In the genomic region with DNA sequence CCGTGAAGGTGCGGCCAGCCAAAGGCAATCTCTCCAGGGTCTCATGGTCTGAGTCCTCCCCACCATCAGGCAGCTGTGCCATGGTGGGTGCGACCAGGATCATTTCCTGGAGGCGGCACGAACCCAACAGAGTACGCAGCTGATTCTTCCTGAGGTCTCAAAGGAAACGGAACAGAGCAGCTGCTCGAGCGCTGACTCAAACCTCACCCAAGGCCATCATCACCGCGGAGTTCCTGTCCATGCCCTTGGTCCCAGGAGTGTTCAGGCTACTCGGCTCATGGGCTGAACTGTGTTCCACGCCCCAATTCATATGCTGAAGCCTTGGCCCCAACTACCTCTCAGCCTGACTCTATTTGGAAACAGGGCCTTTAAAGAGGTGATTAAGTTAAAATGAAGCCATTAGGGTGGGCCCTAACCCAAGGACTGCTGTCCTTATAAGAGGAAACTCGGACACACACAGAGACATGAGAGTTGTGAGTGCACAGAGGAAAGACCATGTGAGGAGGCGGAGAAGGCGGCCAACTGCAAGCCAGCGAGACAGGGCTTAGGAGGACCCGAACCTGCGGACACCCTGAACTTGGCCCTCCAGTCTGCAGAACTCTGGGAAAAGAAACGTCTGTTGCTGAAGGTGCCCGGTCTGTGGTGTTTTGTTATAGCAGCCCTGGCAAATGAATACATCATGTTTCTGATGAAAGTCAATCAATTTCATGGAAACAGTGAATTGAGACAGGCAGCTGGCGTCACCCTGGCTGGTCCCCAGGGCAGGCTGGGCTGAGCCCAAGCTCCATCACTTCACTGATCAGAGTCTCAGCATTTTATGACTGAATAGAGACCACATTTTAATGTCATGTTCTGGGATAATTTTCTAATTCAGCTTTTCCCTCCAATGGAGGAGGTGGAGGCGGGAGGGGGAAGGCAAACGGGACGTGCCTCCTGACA, we compare ENCODE assay signal across 8 cellular contexts. TPM values are rescaled to one million over a fixed set of nuclear protein-coding genes. Genes with fewer than 3 reads are reported as not detected.
DNase-seq lines count a peak whose midpoint lies in the region; ATAC-seq and TF ChIP-seq lines count a peak whose summit lies in the region.

No MANE protein-coding gene starts in this region.

- H3K4me3 ChIP-seq in NB4 (ENCODE audit: low read depth, low read length) = no peak overlapping the region
- peak overlapping the region; percentile 9 for H3K4me3 ChIP-seq in fibroblast of the aortic adventitia (ENCODE audit: low read depth, low read length)
- no peak overlapping the region for H3K4me3 ChIP-seq in skeletal muscle cell (ENCODE audit: low read depth, low read length)
- no peak overlapping the region for H3K4me3 ChIP-seq in Karpas-422 (ENCODE audit: low read length)

- no peaks in the 10 kb centered on the region for H3K9me3 ChIP-seq in Karpas-422 (ENCODE audit: low read length)

- TF ChIP-seq POLR2A in NB4 (IDR thresholded peaks at IDR 0.05; ENCODE audit: extremely low read depth, insufficient read length) = no peak

- H3K9ac ChIP-seq in Karpas-422 (ENCODE audit: low read length) = no peak overlapping the region

- no peak overlapping the region for H3K4me2 ChIP-seq in Karpas-422 (ENCODE audit: low read depth, low read length, poor library complexity, severe bottlenecking)

- H3K36me3 ChIP-seq in Karpas-422 (ENCODE audit: insufficient read depth, low read length) = no peaks in the 10 kb centered on the region

- ATAC-seq in GM18907 (IDR thresholded peaks at IDR 0.05; ENCODE audit: unreplicated experiment) = peak; percentile 56

- peaks cover 4% of the 10 kb centered on the region; the same call in 1 of the 2 replicates for H3K4me1 ChIP-seq in Karpas-422 (ENCODE audit: low read length)

- no peak overlapping the region for H2AFZ ChIP-seq in Karpas-422 (ENCODE audit: low read length)

- H3K27ac ChIP-seq in Karpas-422 (ENCODE audit: low read length) = no peak overlapping the region

- no peaks in the 10 kb centered on the region for H3K9me2 ChIP-seq in Karpas-422 (replicated peaks; ENCODE audit: insufficient read depth, low read length)

- H3K79me2 ChIP-seq in Karpas-422 (ENCODE audit: low read length) = no peaks in the 10 kb centered on the region

- no peaks in the 10 kb centered on the region for H3K27me3 ChIP-seq in Karpas-422 (ENCODE audit: low read length)

- no peaks in the 10 kb centered on the region for H4K20me1 ChIP-seq in Karpas-422 (ENCODE audit: insufficient read depth, low read depth, low read length)

- peak; percentile 79 for DNase-seq in NB4 (ENCODE audit: low read depth)
- DNase-seq in fibroblast of the aortic adventitia (ENCODE audit: low read depth) = peak; percentile 61
- peak; percentile 49 for DNase-seq in skeletal muscle cell (ENCODE audit: low read depth)
- no peak for DNase-seq in activated T-cell treated with anti-CD3 and anti-CD28 coated beads, Interleukin-2, amount 50 U/mL, for 1 hour
- no peak for DNase-seq in D341Med (ENCODE audit: low spot score)
- DNase-seq in cerebellar nuclear complex (lab: John Stamatoyannopoulos, UW) = no peak
- no peak for DNase-seq in Karpas-422

- TF ChIP-seq CTCF in NB4 (IDR thresholded peaks at IDR 0.05; ENCODE audit: low read depth, low read length) (no peak), fibroblast of the aortic adventitia (IDR thresholded peaks at IDR 0.05; ENCODE audit: insufficient read depth, low read length) (no peak)

RNA-seq across cellular contexts. Expression of a gene that starts 13.7 kb away (rescaled TPM):
- total RNA-seq in fibroblast of the aortic adventitia (ENCODE audit: low replicate concordance) = 166 and 287 TPM in 2 replicates
- total RNA-seq in Karpas-422 (2014; rRNA removed; shearing (Covaris generic); ENCODE audit: low replicate concordance) = 0.45 TPM in 1 of 2 replicates, not detected in the other

RNA-seq across cellular contexts. Expression of a gene that starts 29.4 kb away (rescaled TPM):
- 10.8 and 18.1 TPM in 2 replicates for total RNA-seq in fibroblast of the aortic adventitia (ENCODE audit: low replicate concordance)
- total RNA-seq in Karpas-422 (2014; rRNA removed; shearing (Covaris generic); ENCODE audit: low replicate concordance) = 16.2 and 20.5 TPM in 2 replicates

RNA-seq across cellular contexts. Expression of a gene that starts 29.6 kb away (rescaled TPM):
- 17.9 and 29.1 TPM in 2 replicates for total RNA-seq in fibroblast of the aortic adventitia (ENCODE audit: low replicate concordance)
- total RNA-seq in Karpas-422 (2014; rRNA removed; shearing (Covaris generic); ENCODE audit: low replicate concordance) = 43.4 and 72.4 TPM in 2 replicates

RNA-seq across cellular contexts. Expression of a gene that starts 40.1 kb away (rescaled TPM):
- total RNA-seq in fibroblast of the aortic adventitia (ENCODE audit: low replicate concordance) = 62.8 and 109 TPM in 2 replicates
- 328 and 459 TPM in 2 replicates for total RNA-seq in Karpas-422 (2014; rRNA removed; shearing (Covaris generic); ENCODE audit: low replicate concordance)

RNA-seq across cellular contexts. Expression of a gene that starts 40.9 kb away (rescaled TPM):
- total RNA-seq in fibroblast of the aortic adventitia (ENCODE audit: low replicate concordance) = 33.4 and 40.5 TPM in 2 replicates
- 19.1 and 34.3 TPM in 2 replicates for total RNA-seq in Karpas-422 (2014; rRNA removed; shearing (Covaris generic); ENCODE audit: low replicate concordance)

Comparison
In these comparisons a context has a peak if more than half of its experiments do, and no peak if none do; other contexts are left out.
1. DNase-seq: peak in NB4 (single experiment), fibroblast of the aortic adventitia (single experiment) and skeletal muscle cell (single experiment); none in activated T-cell treated with anti-CD3 and anti-CD28 coated beads, Interleukin-2, amount 50 U/mL, for 1 hour (single experiment), D341Med (single experiment), cerebellar nuclear complex (0 of 2) and Karpas-422 (single experiment).
2. RNA of a gene that starts 13.7 kb away (total RNA-seq): 166 to 287 TPM in fibroblast of the aortic adventitia; 0.45 TPM in Karpas-422; every median in the first group is over 100 times any median in the second.